ENCODE assay signal across 13 cellular contexts in genomic region chr6:12490904-12491571, GRCh38.
A peak's percentile ranks its signal among the peaks of the same experiment; 100 is the strongest.
DNase-seq lines count a peak whose midpoint lies in the region; FAIRE-seq and TF ChIP-seq lines count a peak whose summit lies in the region.
"Had no signal": no experiment of that assay in that cellular context is flagged by ENCODE, and none has a peak within 500 bp of the region (broad histone marks: within the 10 kb centered on the region; RNA-seq: fewer than 3 reads in every experiment).

No MANE protein-coding gene starts in this region.

- no peak overlapping the region for H2AFZ ChIP-seq in endothelial cell of umbilical vein (ENCODE audit: low read depth, low read length)

- peak; percentile 77 for FAIRE-seq in endothelial cell of umbilical vein (lab: Jason Lieb, UNC)
- FAIRE-seq: endometrium had no signal

- H3K27me3 ChIP-seq in endothelial cell of umbilical vein (ENCODE audit: control insufficient read depth in 2 of 2, insufficient read depth in 2 of 2, low read length in 2 of 2), result no peaks in the 10 kb centered on the region
- H3K27me3 ChIP-seq: BE2C had no signal

- peak overlapping the region; percentile 68 for H3K4me2 ChIP-seq in endothelial cell of umbilical vein (ENCODE audit: insufficient read depth, low read length)

- H3K27me3 Mint-ChIP-seq in activated CD4-positive, alpha-beta memory T cell treated with anti-CD3 and anti-CD28 coated beads for 36 hours, result peaks cover 18% of the 10 kb centered on the region
- no peaks in the 10 kb centered on the region for H3K27me3 Mint-ChIP-seq in activated CD4-positive, alpha-beta memory T cell treated with anti-CD3 and anti-CD28 coated beads, Interleukin-2, amount 10 ng/mL, durations not matched to agents 7 days and 5 days

- TF ChIP-seq CTCF in endothelial cell of umbilical vein (IDR thresholded peaks at IDR 0.05; ENCODE audit: extremely low read depth in 1 of 2, insufficient read depth in 1 of 2, low read depth in 1 of 2, low read length in 2 of 2), result no peak

- H3K9me3 Mint-ChIP-seq in activated CD4-positive, alpha-beta memory T cell treated with anti-CD3 and anti-CD28 coated beads for 36 hours, result no peaks in the 10 kb centered on the region
- H3K9me3 Mint-ChIP-seq in activated CD4-positive, alpha-beta memory T cell treated with anti-CD3 and anti-CD28 coated beads, Interleukin-2, amount 10 ng/mL, durations not matched to agents 7 days and 5 days, result no peaks in the 10 kb centered on the region
- H3K9me3 Mint-ChIP-seq: stimulated activated naive B cell treated with anti-CD40 and anti-IgM and Interleukin-4, amounts not matched to agents 10 μg/mL and 1 μg/mL and 100 μg/mL, for 72 hours had no signal

- no peak for TF ChIP-seq POLR2A in endothelial cell of umbilical vein (IDR thresholded peaks at IDR 0.05; ENCODE audit: low read depth, low read length)

- no peaks in the 10 kb centered on the region for H3K9me1 ChIP-seq in endothelial cell of umbilical vein (replicated peaks; ENCODE audit: control insufficient read depth, extremely low read depth, insufficient read depth, low read length)

- no peaks in the 10 kb centered on the region for H3K36me3 ChIP-seq in endothelial cell of umbilical vein (ENCODE audit: control insufficient read depth in 2 of 2, extremely low read depth in 1 of 2, insufficient read depth in 2 of 2, low read length in 2 of 2)
- H3K36me3 ChIP-seq: BE2C had no signal

- POLR2A ChIA-PET in activated CD4-positive, alpha-beta memory T cell treated with anti-CD3 and anti-CD28 coated beads for 36 hours (lab: Charles Lee), result no interaction called here
- POLR2A ChIA-PET in activated CD4-positive, alpha-beta memory T cell treated with anti-CD3 and anti-CD28 coated beads, Interleukin-2, amount 10 ng/mL, durations not matched to agents 7 days and 5 days (lab: Charles Lee), result no interaction called here
- POLR2A ChIA-PET in endothelial cell of umbilical vein (lab: Charles Lee), result interaction anchor here (1.0 to 1.5 kb wide), 2 partner anchors 193 to 201 kb away, joined by 3 to 4 read pairs; partner anchors contain the start of gene EDN1

- no peak overlapping the region for H3K4me3 Mint-ChIP-seq in activated CD4-positive, alpha-beta memory T cell treated with anti-CD3 and anti-CD28 coated beads for 36 hours
- no peak overlapping the region for H3K4me3 Mint-ChIP-seq in activated CD4-positive, alpha-beta memory T cell treated with anti-CD3 and anti-CD28 coated beads, Interleukin-2, amount 10 ng/mL, durations not matched to agents 7 days and 5 days
- H3K4me3 Mint-ChIP-seq: neural crest cell; stimulated activated naive B cell treated with anti-CD40 and anti-IgM and Interleukin-4, amounts not matched to agents 10 μg/mL and 1 μg/mL and 100 μg/mL, for 72 hours had no signal

- BruUV-seq in endothelial cell of umbilical vein (replicated peaks; lab: Mats Ljungman, UMichigan), result TSS peak; percentile 51

- CTCF ChIA-PET in activated CD4-positive, alpha-beta memory T cell treated with anti-CD3 and anti-CD28 coated beads for 36 hours (lab: Charles Lee), result no interaction called here
- CTCF ChIA-PET in activated CD4-positive, alpha-beta memory T cell treated with anti-CD3 and anti-CD28 coated beads, Interleukin-2, amount 10 ng/mL, durations not matched to agents 7 days and 5 days (lab: Charles Lee), result no interaction called here
- CTCF ChIA-PET in endothelial cell of umbilical vein (lab: Charles Lee), result interaction anchor here (1.0 to 1.5 kb wide), 6 partner anchors 13 to 176 kb away, joined by 3 to 7 read pairs (median 4); no protein-coding TSS in a partner anchor

- peak overlapping the region; percentile 73 for H3K9ac ChIP-seq in endothelial cell of umbilical vein (replicated peaks; ENCODE audit: extremely low read depth, insufficient read depth, low read length)

- peak; percentile 28 for DNase-seq in activated CD4-positive, alpha-beta memory T cell treated with anti-CD3 and anti-CD28 coated beads for 36 hours
- DNase-seq in activated CD4-positive, alpha-beta memory T cell treated with anti-CD3 and anti-CD28 coated beads, Interleukin-2, amount 10 ng/mL, durations not matched to agents 7 days and 5 days, result no peak
- DNase-seq in NOMO-1 treated with dmso at 0.1 percent for 144 hours (lab: John Stamatoyannopoulos, UW; ENCODE audit: unreplicated experiment) (peak; percentile 60), endothelial cell of umbilical vein (ENCODE audit: low read depth, low spot score) (peak; percentile 96), renal cortical epithelial cell (ENCODE audit: low read depth) (peak; percentile 71), DMS79 treated with DMSO at 0.1 percent for 48 hours (lab: John Stamatoyannopoulos, UW) (no peak), AML-193 (lab: John Stamatoyannopoulos, UW) (no peak), GOT3 (lab: John Stamatoyannopoulos, UW) (no peak)
- DNase-seq: BE2C; NCI-H2081 treated with DMSO at 0.1 percent for 48 hours; stimulated activated naive B cell treated with anti-CD40 and anti-IgM and Interleukin-4, amounts not matched to agents 10 μg/mL and 1 μg/mL and 100 μg/mL, for 72 hours had no signal

- dilution Hi-C loops in endothelial cell of umbilical vein (cut with MboI; ENCODE audit: extremely low pct_ligation_motif_present, low sequenced_read_pairs), result loop anchor here (25.0 kb wide), 2 partner anchors 96 to 204 kb away; partner anchors contain the start of gene EDN1

- intact Hi-C loops in activated CD4-positive, alpha-beta memory T cell treated with anti-CD3 and anti-CD28 coated beads for 36 hours (cut with micrococcal nuclease), result no loop called here
- intact Hi-C loops in endothelial cell of umbilical vein (cut with micrococcal nuclease), result loop anchor here (1.0 to 2.0 kb wide), 7 partner anchors 38 to 840 kb away; no protein-coding TSS in a partner anchor

- no peaks in the 10 kb centered on the region for H3K36me3 Mint-ChIP-seq in activated CD4-positive, alpha-beta memory T cell treated with anti-CD3 and anti-CD28 coated beads for 36 hours
- H3K36me3 Mint-ChIP-seq in activated CD4-positive, alpha-beta memory T cell treated with anti-CD3 and anti-CD28 coated beads, Interleukin-2, amount 10 ng/mL, durations not matched to agents 7 days and 5 days (ENCODE audit: low read depth), result no peaks in the 10 kb centered on the region
- H3K36me3 Mint-ChIP-seq: stimulated activated naive B cell treated with anti-CD40 and anti-IgM and Interleukin-4, amounts not matched to agents 10 μg/mL and 1 μg/mL and 100 μg/mL, for 72 hours had no signal

- H3K9me3 ChIP-seq in endothelial cell of umbilical vein (replicated peaks; ENCODE audit: control insufficient read depth, insufficient read depth, low read length), result no peaks in the 10 kb centered on the region
- H3K9me3 ChIP-seq: BE2C had no signal

- no peak overlapping the region for H3K4me3 ChIP-seq in endothelial cell of umbilical vein (replicated peaks in 1 of 3; ENCODE audit: insufficient read depth in 1 of 3, low read depth in 1 of 3, low read length in 3 of 3)

- H3K27ac Mint-ChIP-seq in activated CD4-positive, alpha-beta memory T cell treated with anti-CD3 and anti-CD28 coated beads for 36 hours, result no peak overlapping the region
- no peak overlapping the region for H3K27ac Mint-ChIP-seq in activated CD4-positive, alpha-beta memory T cell treated with anti-CD3 and anti-CD28 coated beads, Interleukin-2, amount 10 ng/mL, durations not matched to agents 7 days and 5 days
- H3K27ac Mint-ChIP-seq: stimulated activated naive B cell treated with anti-CD40 and anti-IgM and Interleukin-4, amounts not matched to agents 10 μg/mL and 1 μg/mL and 100 μg/mL, for 72 hours had no signal

- H3K4me1 Mint-ChIP-seq in activated CD4-positive, alpha-beta memory T cell treated with anti-CD3 and anti-CD28 coated beads for 36 hours (ENCODE audit: low read depth), result peaks cover 10% of the 10 kb centered on the region
- H3K4me1 Mint-ChIP-seq in activated CD4-positive, alpha-beta memory T cell treated with anti-CD3 and anti-CD28 coated beads, Interleukin-2, amount 10 ng/mL, durations not matched to agents 7 days and 5 days, result no peaks in the 10 kb centered on the region
- H3K4me1 Mint-ChIP-seq: neural crest cell; stimulated activated naive B cell treated with anti-CD40 and anti-IgM and Interleukin-4, amounts not matched to agents 10 μg/mL and 1 μg/mL and 100 μg/mL, for 72 hours had no signal

- peak overlapping the region; percentile 93 for H3K27ac ChIP-seq in endothelial cell of umbilical vein (ENCODE audit: insufficient read depth, low read depth, low read length)

- H3K79me2 ChIP-seq in endothelial cell of umbilical vein (ENCODE audit: control insufficient read depth, insufficient read depth, low read length), result no peaks in the 10 kb centered on the region

- H4K20me1 ChIP-seq in endothelial cell of umbilical vein (replicated peaks; ENCODE audit: control insufficient read depth, extremely low read depth, insufficient read depth, low read length), result no peaks in the 10 kb centered on the region

- H3K4me1 ChIP-seq in endothelial cell of umbilical vein (ENCODE audit: control insufficient read depth, extremely low read depth, insufficient read depth, low read length), result peaks cover 39% of the 10 kb centered on the region
- H3K4me1 ChIP-seq: BE2C had no signal

TF ChIP-seq in endothelial cell of umbilical vein, 7 proteins besides CTCF, POLR2A, EP300 and RAD21:
- peak; percentile 84 for TF ChIP-seq JUN (IDR thresholded peaks at IDR 0.05; ENCODE audit: borderline replicate concordance, insufficient read depth, insufficient read length, low read depth)
- peak; percentile 66 for TF ChIP-seq GATA2 (IDR thresholded peaks at IDR 0.05; ENCODE audit: insufficient read depth, insufficient read length, low read depth, low read length)
- peak; percentile 91 for TF ChIP-seq FOS (IDR thresholded peaks at IDR 0.05; ENCODE audit: borderline replicate concordance, insufficient read depth, low read length)
- TF ChIP-seq POLR2AphosphoS5 (IDR thresholded peaks at IDR 0.05; ENCODE audit: insufficient read depth, low read depth, low read length), result peak; percentile 82
- no peak for TF ChIP-seq EZH2 (IDR thresholded peaks at IDR 0.05; ENCODE audit: borderline replicate concordance, low read depth, low read length, severe bottlenecking)
- no peak for TF ChIP-seq MYC (IDR thresholded peaks at IDR 0.05; ENCODE audit: low read depth, low read length)
- TF ChIP-seq MAX (IDR thresholded peaks at IDR 0.05; ENCODE audit: insufficient read depth, insufficient read length), result no peak
TF ChIP-seq in endothelial cell of umbilical vein: peak in this region for 4.

Comparison
In these comparisons a context has a peak if more than half of its experiments do, and no peak if none do; other contexts are left out.
1. DNase-seq: peak in activated CD4-positive, alpha-beta memory T cell treated with anti-CD3 and anti-CD28 coated beads for 36 hours (single experiment), NOMO-1 treated with dmso at 0.1 percent for 144 hours (single experiment), endothelial cell of umbilical vein (single experiment) and renal cortical epithelial cell (single experiment); none in activated CD4-positive, alpha-beta memory T cell treated with anti-CD3 and anti-CD28 coated beads, Interleukin-2, amount 10 ng/mL, durations not matched to agents 7 days and 5 days (single experiment), DMS79 treated with DMSO at 0.1 percent for 48 hours (single experiment), AML-193 (0 of 2) and GOT3 (single experiment).